8 cellular contexts compared by ENCODE assay signal in genomic region chr6:16762547-16763477, GRCh38. TPM values are rescaled to one million over a fixed set of nuclear protein-coding genes. Genes with fewer than 3 reads are reported as not detected.
DNase-seq lines count a peak whose midpoint lies in the region; ATAC-seq and TF ChIP-seq lines count a peak whose summit lies in the region.

No MANE protein-coding gene starts in this region.

- peaks cover 13% of the 10 kb centered on the region for H3K27me3 ChIP-seq in HUES6 (ENCODE audit: control insufficient read depth, insufficient read depth, low read length)
- no peaks in the 10 kb centered on the region for H3K27me3 ChIP-seq in SJSA1 (replicated peaks)
- H3K27me3 ChIP-seq in ovary = no peaks in the 10 kb centered on the region

- H3K9me3 ChIP-seq in HUES6 (ENCODE audit: control insufficient read depth, insufficient read depth, low read depth, low read length) = no peaks in the 10 kb centered on the region
- H3K9me3 ChIP-seq in SJSA1 (replicated peaks) = no peaks in the 10 kb centered on the region
- no peaks in the 10 kb centered on the region for H3K9me3 ChIP-seq in ovary

- H3K36me3 ChIP-seq in HUES6 (ENCODE audit: control insufficient read depth, insufficient read depth, low read length) = no peaks in the 10 kb centered on the region
- H3K36me3 ChIP-seq in SJSA1 = peaks cover 9% of the 10 kb centered on the region
- H3K36me3 ChIP-seq in ovary = no peaks in the 10 kb centered on the region

- H3K4me1 ChIP-seq in HUES6 (ENCODE audit: control insufficient read depth, insufficient read depth, low read length) = peaks cover 24% of the 10 kb centered on the region
- peaks cover 52% of the 10 kb centered on the region for H3K4me1 ChIP-seq in SJSA1 (replicated peaks)
- peaks cover 1% of the 10 kb centered on the region for H3K4me1 ChIP-seq in ovary (ENCODE audit: insufficient read depth)

- peak; percentile 92 for DNase-seq in Caki2 (ENCODE audit: low read depth)
- DNase-seq in SJSA1 (ENCODE audit: low read depth in 1 of 2, low spot score in 2 of 2) = peak; percentile 56 to 92
- peak; percentile 51 for DNase-seq in activated naive CD4-positive, alpha-beta T cell treated with anti-CD3 and anti-CD28 coated beads, Interleukin-2, amount 50 U/mL, for 16 hours
- DNase-seq in glomerular visceral epithelial cell (ENCODE audit: extremely low spot score) = peak; percentile 66
- peak; percentile 38 to 65 (median 60) for DNase-seq in ovary
- no peak for DNase-seq in DMS79 (lab: John Stamatoyannopoulos, UW)

- in situ Hi-C loops in Caki2 (cut with HindIII; ENCODE audit: low pct_unique_long_range_greater_than_20kb, low sequenced_read_pairs) = no loop called here

- intact Hi-C loops in ovary (cut with DNase I) = loop anchor here (5.0 to 10.0 kb wide), 5 partner anchors 248 to 436 kb away; no protein-coding TSS in a partner anchor

- peak overlapping the region; percentile 64 for H3K9ac ChIP-seq in HUES6 (ENCODE audit: low read length)

- WGBS in ovary, 3 donors = 1% methylated on average over 32 of the region's 32 CpGs

- TF ChIP-seq POLR2A in ovary (IDR thresholded peaks at IDR 0.05) = no peak

- no peak for TF ChIP-seq EP300 in ovary (IDR thresholded peaks at IDR 0.05)

- peak; percentile 43 for ATAC-seq in GM19455 (IDR thresholded peaks at IDR 0.05; ENCODE audit: unreplicated experiment)

- H3K4me3 ChIP-seq in HUES6 (ENCODE audit: low read depth, low read length) (peak overlapping the region; percentile 81), SJSA1 (peak overlapping the region; percentile 86), ovary (peak overlapping the region; percentile 82)

- TF ChIP-seq CTCF in ovary (IDR thresholded peaks at IDR 0.05) = peak; percentile 20 to 77 (median 70)

- H3K27ac ChIP-seq in HUES6 (ENCODE audit: low read depth, low read length) = no peak overlapping the region
- peak overlapping the region; percentile 77 for H3K27ac ChIP-seq in SJSA1
- H3K27ac ChIP-seq in ovary = peak overlapping the region; percentile 95 to 99

RNA-seq across cellular contexts. Expression of gene ATXN1, which starts 1.6 kb away (rescaled TPM):
- total RNA-seq in Caki2 (2014; rRNA removed; shearing (Covaris generic); ENCODE audit: low replicate concordance) = 18.7 and 23.8 TPM in 2 replicates
- 20.8 and 24.8 TPM in 2 replicates for total RNA-seq in SJSA1 (2014; rRNA removed; shearing (Covaris generic))
- total RNA-seq in ovary = 10 to 100 TPM; 26.4 to 38.2 (median 32.6) TPM
- polyA plus RNA-seq in ovary = 10 to 100 TPM in 1 of 2 donors, 1 to 10 TPM in 1; 7.3 to 12.9 TPM
